Comparison of ENCODE assay signal across 8 cellular contexts in genomic region chr6:162727347-162728176, GRCh38. TPM values are rescaled to one million over a fixed set of nuclear protein-coding genes. Genes with fewer than 3 reads are reported as not detected.
A peak's percentile ranks its signal among the peaks of the same experiment; 100 is the strongest.
DNase-seq lines count a peak whose midpoint lies in the region; ATAC-seq and TF ChIP-seq lines count a peak whose summit lies in the region.

TSS of gene PACRG (plus strand) at chr6:162727974.
TSS of gene PRKN (minus strand) at chr6:162727766.

- DNase-seq in AG10803 (ENCODE audit: low read depth) (peak; percentile 95), GM19238 (ENCODE audit: insufficient read length, low spot score) (peak; percentile 76), NCI-H524 (lab: John Stamatoyannopoulos, UW) (peak; percentile 98 to 99)
- peak; percentile 96 for DNase-seq in activated CD4-positive, alpha-beta memory T cell treated with anti-CD3 and anti-CD28 coated beads, Interleukin-2, amount 10 ng/mL, durations not matched to agents 7 days and 5 days
- peak; percentile 96 to 98 for DNase-seq in stimulated activated CD4-positive, alpha-beta T cell treated with anti-CD3 and anti-CD28 coated beads, Interleukin-2, amount 100 ng/mL, for 48 hours

- H3K9me3 ChIP-seq in duodenal mucosa (ENCODE audit: control insufficient read depth in 1 of 2, low read length in 2 of 2) (no peaks in the 10 kb centered on the region), liver (ENCODE audit: control insufficient read depth in 4 of 4, low read length in 3 of 4) (no peaks in the 10 kb centered on the region)

- H3K27me3 Mint-ChIP-seq in activated CD4-positive, alpha-beta memory T cell treated with anti-CD3 and anti-CD28 coated beads, Interleukin-2, amount 10 ng/mL, durations not matched to agents 7 days and 5 days, result no peaks in the 10 kb centered on the region

- POLR2A ChIA-PET in activated CD4-positive, alpha-beta memory T cell treated with anti-CD3 and anti-CD28 coated beads, Interleukin-2, amount 10 ng/mL, durations not matched to agents 7 days and 5 days (lab: Charles Lee), result interaction anchor here (0.6 kb wide), 1 partner anchor 18 kb away, joined by 4 read pairs; no protein-coding TSS in a partner anchor

- H3K36me3 ChIP-seq in duodenal mucosa (ENCODE audit: control insufficient read depth in 1 of 2, insufficient read depth in 2 of 2, low read length in 2 of 2), result no peaks in the 10 kb centered on the region
- no peaks in the 10 kb centered on the region for H3K36me3 ChIP-seq in liver (ENCODE audit: control insufficient read depth in 4 of 4, insufficient read depth in 3 of 4, low read depth in 1 of 4, low read length in 3 of 4)

- H3K27ac ChIP-seq in duodenal mucosa (ENCODE audit: low read depth, low read length) (peak within 1 kb of the TSS; percentile 86), liver (ENCODE audit: low read depth in 1 of 2, low read length in 2 of 2) (peak within 1 kb of the TSS; percentile 94 to 95)

- CTCF ChIA-PET in activated CD4-positive, alpha-beta memory T cell treated with anti-CD3 and anti-CD28 coated beads, Interleukin-2, amount 10 ng/mL, durations not matched to agents 7 days and 5 days (lab: Charles Lee), result interaction anchor here (0.5 kb wide), 1 partner anchor 707 kb away, joined by 3 read pairs; no protein-coding TSS in a partner anchor

- H3K4me1 Mint-ChIP-seq in activated CD4-positive, alpha-beta memory T cell treated with anti-CD3 and anti-CD28 coated beads, Interleukin-2, amount 10 ng/mL, durations not matched to agents 7 days and 5 days, result peaks cover 11% of the 10 kb centered on the region

- H3K36me3 Mint-ChIP-seq in activated CD4-positive, alpha-beta memory T cell treated with anti-CD3 and anti-CD28 coated beads, Interleukin-2, amount 10 ng/mL, durations not matched to agents 7 days and 5 days (ENCODE audit: low read depth), result no peaks in the 10 kb centered on the region

- TF ChIP-seq CTCF in AG10803 (conservative IDR thresholded peaks at IDR 0.05; ENCODE audit: low read length) (no peak), liver (IDR thresholded peaks at IDR 0.05; ENCODE audit: low read depth, low read length, missing input control) (no peak)

- TF ChIP-seq RAD21 in liver (IDR thresholded peaks at IDR 0.05), result peak in 1 of 2 donors; percentile 40

- peak within 1 kb of the TSS; percentile 77 to 80 for H3K9ac ChIP-seq in duodenal mucosa (ENCODE audit: low read depth in 1 of 2, low read length in 2 of 2)
- peak within 1 kb of the TSS; percentile 81 for H3K9ac ChIP-seq in liver (ENCODE audit: low read depth in 1 of 2, low read length in 2 of 2)

- peak; percentile 99 for ATAC-seq in HG03432 (IDR thresholded peaks at IDR 0.05; ENCODE audit: unreplicated experiment)

- peak within 1 kb of the TSS; percentile 88 for H3K4me3 Mint-ChIP-seq in activated CD4-positive, alpha-beta memory T cell treated with anti-CD3 and anti-CD28 coated beads, Interleukin-2, amount 10 ng/mL, durations not matched to agents 7 days and 5 days

- H3K4me3 ChIP-seq in AG10803 (ENCODE audit: low read length) (peak within 1 kb of the TSS; percentile 74), duodenal mucosa (ENCODE audit: low read depth in 1 of 2, low read length in 2 of 2) (peak within 1 kb of the TSS; percentile 62 to 73), liver (ENCODE audit: low read depth in 1 of 3, low read length in 3 of 3) (peak within 1 kb of the TSS; percentile 73 to 79 (median 74))

- 2% methylated on average over 79 of the region's 79 CpGs for WGBS in liver

- H3K4me1 ChIP-seq in duodenal mucosa (ENCODE audit: control insufficient read depth in 1 of 2, insufficient read depth in 2 of 2, low read length in 2 of 2), result peaks cover 22 to 35% of the 10 kb centered on the region in 2 donors
- H3K4me1 ChIP-seq in liver (ENCODE audit: control insufficient read depth in 4 of 4, insufficient read depth in 4 of 4, low read length in 3 of 4), result peaks cover 0 to 18% (median 10%) of the 10 kb centered on the region in 4 donors

- H3K27me3 ChIP-seq in duodenal mucosa (ENCODE audit: control insufficient read depth in 1 of 2, insufficient read depth in 2 of 2, low read length in 2 of 2), result no peaks in the 10 kb centered on the region
- no peaks in the 10 kb centered on the region for H3K27me3 ChIP-seq in liver (ENCODE audit: control insufficient read depth in 4 of 4, insufficient read depth in 4 of 4, low read length in 3 of 4)

- peak within 1 kb of the TSS; percentile 67 for H3K27ac Mint-ChIP-seq in activated CD4-positive, alpha-beta memory T cell treated with anti-CD3 and anti-CD28 coated beads, Interleukin-2, amount 10 ng/mL, durations not matched to agents 7 days and 5 days

- no peaks in the 10 kb centered on the region for H3K9me3 Mint-ChIP-seq in activated CD4-positive, alpha-beta memory T cell treated with anti-CD3 and anti-CD28 coated beads, Interleukin-2, amount 10 ng/mL, durations not matched to agents 7 days and 5 days

TF ChIP-seq in liver, 16 proteins besides CTCF, POLR2A, EP300 and RAD21:
- TF ChIP-seq JUND (IDR thresholded peaks at IDR 0.05) (peak; percentile 69 to 83), FOXA2 (IDR thresholded peaks at IDR 0.05) (peak; percentile 24), HNF4G (IDR thresholded peaks at IDR 0.05) (no peak), FOXA1 (IDR thresholded peaks at IDR 0.05) (no peak), EGR1 (IDR thresholded peaks at IDR 0.05; ENCODE audit: low read depth in 2 of 2) (peak; percentile 93 to 98), TAF1 (conservative IDR thresholded peaks at IDR 0.05) (no peak), GABPA (IDR thresholded peaks at IDR 0.05 in 1 of 2, conservative IDR thresholded peaks at IDR 0.05 in 1 of 2) (peak in 1 of 2 donors; percentile 77), MAX (IDR thresholded peaks at IDR 0.05) (no peak), HNF4A (conservative IDR thresholded peaks at IDR 0.05) (peak; percentile 55 to 61), NR2F2 (IDR thresholded peaks at IDR 0.05) (peak; percentile 70), RXRA (IDR thresholded peaks at IDR 0.05) (peak; percentile 37 to 47), SP1 (IDR thresholded peaks at IDR 0.05) (peak; percentile 70), YY1 (IDR thresholded peaks at IDR 0.05) (no peak), ZBTB33 (IDR thresholded peaks at IDR 0.05) (peak; percentile 16)
- TF ChIP-seq, protein P1, sequence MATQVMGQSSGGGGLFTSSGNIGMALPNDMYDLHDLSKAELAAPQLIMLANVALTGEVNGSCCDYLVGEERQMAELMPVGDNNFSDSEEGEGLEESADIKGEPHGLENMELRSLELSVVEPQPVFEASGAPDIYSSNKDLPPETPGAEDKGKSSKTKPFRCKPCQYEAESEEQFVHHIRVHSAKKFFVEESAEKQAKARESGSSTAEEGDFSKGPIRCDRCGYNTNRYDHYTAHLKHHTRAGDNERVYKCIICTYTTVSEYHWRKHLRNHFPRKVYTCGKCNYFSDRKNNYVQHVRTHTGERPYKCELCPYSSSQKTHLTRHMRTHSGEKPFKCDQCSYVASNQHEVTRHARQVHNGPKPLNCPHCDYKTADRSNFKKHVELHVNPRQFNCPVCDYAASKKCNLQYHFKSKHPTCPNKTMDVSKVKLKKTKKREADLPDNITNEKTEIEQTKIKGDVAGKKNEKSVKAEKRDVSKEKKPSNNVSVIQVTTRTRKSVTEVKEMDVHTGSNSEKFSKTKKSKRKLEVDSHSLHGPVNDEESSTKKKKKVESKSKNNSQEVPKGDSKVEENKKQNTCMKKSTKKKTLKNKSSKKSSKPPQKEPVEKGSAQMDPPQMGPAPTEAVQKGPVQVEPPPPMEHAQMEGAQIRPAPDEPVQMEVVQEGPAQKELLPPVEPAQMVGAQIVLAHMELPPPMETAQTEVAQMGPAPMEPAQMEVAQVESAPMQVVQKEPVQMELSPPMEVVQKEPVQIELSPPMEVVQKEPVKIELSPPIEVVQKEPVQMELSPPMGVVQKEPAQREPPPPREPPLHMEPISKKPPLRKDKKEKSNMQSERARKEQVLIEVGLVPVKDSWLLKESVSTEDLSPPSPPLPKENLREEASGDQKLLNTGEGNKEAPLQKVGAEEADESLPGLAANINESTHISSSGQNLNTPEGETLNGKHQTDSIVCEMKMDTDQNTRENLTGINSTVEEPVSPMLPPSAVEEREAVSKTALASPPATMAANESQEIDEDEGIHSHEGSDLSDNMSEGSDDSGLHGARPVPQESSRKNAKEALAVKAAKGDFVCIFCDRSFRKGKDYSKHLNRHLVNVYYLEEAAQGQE (IDR thresholded peaks at IDR 0.05), result no peak
- TF ChIP-seq, protein P2, sequence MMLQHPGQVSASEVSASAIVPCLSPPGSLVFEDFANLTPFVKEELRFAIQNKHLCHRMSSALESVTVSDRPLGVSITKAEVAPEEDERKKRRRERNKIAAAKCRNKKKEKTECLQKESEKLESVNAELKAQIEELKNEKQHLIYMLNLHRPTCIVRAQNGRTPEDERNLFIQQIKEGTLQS (IDR thresholded peaks at IDR 0.05), result peak; percentile 88
TF ChIP-seq in liver: peak in this region for 10.

RNA-seq across cellular contexts. Expression of gene PACRG, which starts in this region (rescaled TPM):
- total RNA-seq in activated CD4-positive, alpha-beta memory T cell treated with anti-CD3 and anti-CD28 coated beads, Interleukin-2, amount 10 ng/mL, durations not matched to agents 7 days and 5 days, result not detected
- total RNA-seq in liver, result 1 to 10 TPM in 1 of 2 donors, under 1 TPM in 1; 0.47 to 3.7 TPM
- polyA plus RNA-seq in liver, result 1 to 10 TPM; 1.1 to 3.8 TPM

RNA-seq across cellular contexts. Expression of gene PRKN, which starts in this region (rescaled TPM):
- total RNA-seq in activated CD4-positive, alpha-beta memory T cell treated with anti-CD3 and anti-CD28 coated beads, Interleukin-2, amount 10 ng/mL, durations not matched to agents 7 days and 5 days, result under 1 TPM; 0.13 to 0.43 TPM
- total RNA-seq in liver, result 1 to 10 TPM; 3.9 to 4.1 TPM
- 1 to 10 TPM in 1 of 2 donors, under 1 TPM in 1; 0.47 to 2.6 TPM for polyA plus RNA-seq in liver

Comparison
In these comparisons a context has a peak if more than half of its experiments do, and no peak if none do; other contexts are left out.
1. Peak in every context shown above with its lines: DNase-seq, ATAC-seq, H3K4me3 ChIP-seq and H3K27ac ChIP-seq.
2. Peak in DNase-seq in activated CD4-positive, alpha-beta memory T cell treated with anti-CD3 and anti-CD28 coated beads, Interleukin-2, amount 10 ng/mL, durations not matched to agents 7 days and 5 days; RNA of the genes that start here not detected or under 1 TPM.